27 cellular contexts compared by ENCODE assay signal in genomic region chr17:2613089-2613808, GRCh38.
"Had no signal": no experiment of that assay in that cellular context is flagged by ENCODE, and none has a peak within 500 bp of the region (broad histone marks: within the 10 kb centered on the region; RNA-seq: fewer than 3 reads in every experiment).

No MANE protein-coding gene starts in this region.

- H3K4me3 ChIP-seq: adrenal gland, gastroesophageal sphincter, left lung, sigmoid colon, smooth muscle cell, transverse colon, vagina had no signal

- H3K36me3 ChIP-seq: adrenal gland, gastroesophageal sphincter, left lung, sigmoid colon, transverse colon, vagina had no signal

- H3K9me3 Mint-ChIP-seq: activated B cell treated with CpG ODN at 0.5 μM for 24 hours; activated T-cell treated with anti-CD3 and anti-CD28 coated beads, Interleukin-2, amount 50 U/mL, for 4 hours; activated T-helper 2 cell treated with anti-CD3 and anti-CD28 coated beads, Interferon-gamma antibody, Interleukin-2, Interleukin-4, amounts not matched to agents 10 μg/mL and 5 μg/mL and 100 μg/mL, durations not matched to agents 14 hours and 24 hours and 36 hours; central memory CD8-positive, alpha-beta T cell; immature natural killer cell; nephron; stimulated activated naive B cell treated with anti-CD40 and anti-IgM and Interleukin-4, amounts not matched to agents 10 μg/mL and 1 μg/mL and 100 μg/mL, for 72 hours; T-helper 1 cell treated with Interleukin-12 subunit alpha and Interleukin-12 subunit beta and Interleukin-4 antibody, amounts not matched to agents 30 μg/mL and 1 μg/mL, for 36 hours had no signal

- H3K9me3 ChIP-seq: adrenal gland, gastroesophageal sphincter, left lung, sigmoid colon, transverse colon, vagina had no signal

- H3K27me3 ChIP-seq: adrenal gland, gastroesophageal sphincter, left lung, sigmoid colon, transverse colon, vagina had no signal

- H3K4me3 Mint-ChIP-seq: activated B cell treated with CpG ODN at 0.5 μM for 24 hours; activated CD4-positive, alpha-beta T cell treated with anti-CD3 and anti-CD28 coated beads for 36 hours; activated naive CD8-positive, alpha-beta T cell; activated T-cell treated with anti-CD3 and anti-CD28 coated beads, Interleukin-2, amount 50 U/mL, for 4 hours; immature natural killer cell; nephron; stimulated activated naive B cell treated with anti-CD40 and anti-IgM and Interleukin-4, amounts not matched to agents 10 μg/mL and 1 μg/mL and 100 μg/mL, for 72 hours; T-helper 1 cell treated with Interleukin-12 subunit alpha and Interleukin-12 subunit beta and Interleukin-4 antibody, amounts not matched to agents 30 μg/mL and 1 μg/mL, for 36 hours had no signal

- H3K27me3 Mint-ChIP-seq: activated B cell treated with CpG ODN at 0.5 μM for 24 hours; activated CD4-positive, alpha-beta T cell treated with anti-CD3 and anti-CD28 coated beads for 36 hours; activated naive CD8-positive, alpha-beta T cell; central memory CD8-positive, alpha-beta T cell; stimulated activated naive B cell treated with anti-CD40 and anti-IgM and Interleukin-4, amounts not matched to agents 10 μg/mL and 1 μg/mL and 100 μg/mL, for 72 hours had no signal

- DNase-seq: activated B cell treated with CpG ODN at 0.5 μM for 24 hours; activated CD4-positive, alpha-beta T cell treated with anti-CD3 and anti-CD28 coated beads for 36 hours; activated CD4-positive, alpha-beta T cell treated with anti-CD3 and anti-CD28 coated beads, Interleukin-2, amount 50 U/mL, for 4 hours; activated CD8-positive, alpha-beta memory T cell treated with anti-CD3 and anti-CD28 coated beads for 24 hours; activated CD8-positive, alpha-beta memory T cell treated with anti-CD3 and anti-CD28 coated beads, Interleukin-2, amount 50 U/mL, for 4 hours; activated naive CD4-positive, alpha-beta T cell; activated T-cell treated with anti-CD3 and anti-CD28 coated beads, Interleukin-2, amount 50 U/mL, for 4 hours; adrenal gland; immature natural killer cell; kidney glomerular epithelial cell; left lung; mammary epithelial cell; midbrain; nucleus accumbens; sigmoid colon; stimulated activated CD4-positive, alpha-beta T cell treated with anti-CD3 and anti-CD28 coated beads, Interleukin-15, amount 100 ng/mL, for 24 hours; stimulated activated naive B cell treated with anti-CD40 and anti-IgM and Interleukin-4, amounts not matched to agents 10 μg/mL and 1 μg/mL and 100 μg/mL, for 72 hours; T1000; transverse colon had no signal

- H3K4me2 ChIP-seq: smooth muscle cell had no signal

- ATAC-seq: activated CD4-positive, alpha-beta T cell treated with anti-CD3 and anti-CD28 coated beads for 36 hours; activated T-cell treated with anti-CD3 and anti-CD28 coated beads, Interleukin-2, amount 50 U/mL, for 4 hours; gastroesophageal sphincter; left lung; stimulated activated naive B cell treated with anti-CD40 and anti-IgM and Interleukin-4, amounts not matched to agents 10 μg/mL and 1 μg/mL and 100 μg/mL, for 72 hours had no signal

- H3K27ac Mint-ChIP-seq: activated B cell treated with CpG ODN at 0.5 μM for 24 hours; activated CD4-positive, alpha-beta T cell treated with anti-CD3 and anti-CD28 coated beads for 36 hours; activated naive CD8-positive, alpha-beta T cell; activated T-helper 2 cell treated with anti-CD3 and anti-CD28 coated beads, Interferon-gamma antibody, Interleukin-2, Interleukin-4, amounts not matched to agents 10 μg/mL and 5 μg/mL and 100 μg/mL, durations not matched to agents 14 hours and 24 hours and 36 hours; nephron; stimulated activated naive B cell treated with anti-CD40 and anti-IgM and Interleukin-4, amounts not matched to agents 10 μg/mL and 1 μg/mL and 100 μg/mL, for 72 hours; T-helper 1 cell treated with Interleukin-12 subunit alpha and Interleukin-12 subunit beta and Interleukin-4 antibody, amounts not matched to agents 30 μg/mL and 1 μg/mL, for 36 hours had no signal

- H3K36me3 Mint-ChIP-seq: activated naive CD8-positive, alpha-beta T cell; immature natural killer cell had no signal

- H3K27ac ChIP-seq: adrenal gland, gastroesophageal sphincter, left lung, sigmoid colon, transverse colon, vagina had no signal
